17 cellular contexts compared by ENCODE assay signal in the genomic region with DNA sequence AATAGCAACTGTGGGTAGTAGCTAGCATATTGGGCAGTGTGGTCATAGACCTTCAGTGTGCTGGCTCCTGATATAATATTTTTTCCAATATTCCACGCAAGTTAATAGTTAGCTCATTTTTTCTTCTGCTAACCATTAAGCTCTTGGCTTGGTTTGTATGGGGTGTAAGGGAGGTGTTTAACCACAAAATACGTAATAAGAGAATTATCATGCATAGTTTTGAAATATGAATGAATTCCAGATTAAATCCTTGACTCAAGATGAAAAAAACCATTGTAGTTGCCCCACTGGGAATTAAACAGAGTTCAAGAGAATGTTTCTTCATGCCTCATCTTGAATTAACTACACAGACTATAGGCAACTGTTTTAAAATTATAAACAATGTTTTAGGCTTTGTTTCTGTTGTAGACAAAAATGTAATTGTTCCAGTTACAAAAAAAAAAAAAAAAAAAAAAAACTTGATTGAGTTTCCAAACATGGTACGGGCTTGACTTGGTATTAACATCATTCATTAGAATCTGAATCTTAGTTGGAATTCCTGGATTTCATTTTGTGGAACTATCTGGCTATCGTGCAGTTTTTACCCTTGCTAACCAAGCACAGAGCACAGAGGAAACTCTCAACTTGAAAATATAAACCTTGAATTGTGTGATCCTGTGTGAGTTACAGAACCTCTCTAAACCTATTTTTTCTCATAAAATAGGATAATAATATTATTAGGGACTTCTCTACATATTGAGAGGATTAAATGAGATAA. TPM values are rescaled to one million over a fixed set of nuclear protein-coding genes. Genes with fewer than 3 reads are reported as not detected.
A peak's percentile ranks its signal among the peaks of the same experiment; 100 is the strongest.
DNase-seq lines count a peak whose midpoint lies in the region; ATAC-seq and TF ChIP-seq lines count a peak whose summit lies in the region.
"Had no signal": no experiment of that assay in that cellular context is flagged by ENCODE, and none has a peak within 500 bp of the region (broad histone marks: within the 10 kb centered on the region; RNA-seq: fewer than 3 reads in every experiment).

No MANE protein-coding gene starts in this region.

- no peak overlapping the region for H2AFZ ChIP-seq in mesenchymal stem cell (ENCODE audit: low read depth, low read length)

- peaks cover 6% of the 10 kb centered on the region for H3K4me1 ChIP-seq in mesenchymal stem cell (ENCODE audit: control insufficient read depth, insufficient read depth, low read depth, low read length)

- TF ChIP-seq CTCF in AG09309 (IDR thresholded peaks at IDR 0.05; ENCODE audit: control insufficient read depth, insufficient read depth, low read depth, low read length, missing control alignments) (no peak), fibroblast of mammary gland (conservative IDR thresholded peaks at IDR 0.05; ENCODE audit: control insufficient read depth, insufficient read depth, low read depth, low read length) (no peak)

- H4K8ac ChIP-seq in mesenchymal stem cell (ENCODE audit: low read length), result no peak overlapping the region

- H2BK120ac ChIP-seq in mesenchymal stem cell (ENCODE audit: low read depth, low read length), result no peak overlapping the region

- no peaks in the 10 kb centered on the region for H3K9me3 ChIP-seq in mesenchymal stem cell (ENCODE audit: control insufficient read depth, low read length)
- H3K9me3 ChIP-seq: neutrophil had no signal

- ATAC-seq in HG03196 (IDR thresholded peaks at IDR 0.05; ENCODE audit: unreplicated experiment) (no peak), GM21515 (IDR thresholded peaks at IDR 0.05; ENCODE audit: unreplicated experiment) (no peak), GM21786 (IDR thresholded peaks at IDR 0.05; ENCODE audit: unreplicated experiment) (no peak)
- ATAC-seq: Panc1 had no signal

- peak overlapping the region; percentile 72 for H3K9ac ChIP-seq in mesenchymal stem cell (ENCODE audit: low read length)

- WGBS in mesenchymal stem cell, result 80% methylated on average over 1 of the region's 4 CpGs

- H3K79me1 ChIP-seq in mesenchymal stem cell (replicated peaks; ENCODE audit: low read length, poor library complexity, severe bottlenecking), result no peaks in the 10 kb centered on the region

- no peak overlapping the region for H2BK15ac ChIP-seq in mesenchymal stem cell (ENCODE audit: low read depth, poor library complexity, severe bottlenecking)

- H2BK12ac ChIP-seq in mesenchymal stem cell (ENCODE audit: low read length in 2 of 2), result no peak overlapping the region

- DNase-seq in AG09309 (ENCODE audit: low read depth) (peak; percentile 81), NCI-H226 (peak; percentile 55), fibroblast of mammary gland (ENCODE audit: low read depth) (peak; percentile 96), mesenchymal stem cell (no peak), NCI-H1092 treated with DMSO at 0.1 percent for 48 hours (lab: John Stamatoyannopoulos, UW) (no peak)
- DNase-seq: activated CD4-positive, alpha-beta T cell treated with anti-CD3 and anti-CD28 coated beads for 4 hours; activated CD8-positive, alpha-beta memory T cell treated with anti-CD3 and anti-CD28 coated beads, Interleukin-2, amount 50 U/mL, for 48 hours; AML-193; GF-D8; GOT3; NCI-H1105 had no signal

- no peak overlapping the region for H3K4ac ChIP-seq in mesenchymal stem cell (ENCODE audit: low read depth in 1 of 2, low read length in 2 of 2)

- no peaks in the 10 kb centered on the region for H3K36me3 ChIP-seq in mesenchymal stem cell (ENCODE audit: control insufficient read depth in 1 of 2, insufficient read depth in 2 of 2, low read depth in 1 of 2, low read length in 2 of 2)
- H3K36me3 ChIP-seq: neutrophil had no signal

- no peak overlapping the region for H3K4me2 ChIP-seq in mesenchymal stem cell (ENCODE audit: low read length, poor library complexity, severe bottlenecking)

- H3K23ac ChIP-seq in mesenchymal stem cell (ENCODE audit: low read length in 2 of 2), result no peak overlapping the region

- H3K27ac ChIP-seq in mesenchymal stem cell (ENCODE audit: low read length, poor library complexity, severe bottlenecking), result peak overlapping the region; percentile 58
- H3K27ac ChIP-seq: epithelial cell of prostate, neutrophil had no signal

- H3K18ac ChIP-seq in mesenchymal stem cell (ENCODE audit: low read depth in 1 of 2, low read length in 2 of 2), result no peak overlapping the region

- H2AK5ac ChIP-seq in mesenchymal stem cell (ENCODE audit: low read length, severe bottlenecking), result no peak overlapping the region

- no peak overlapping the region for H4K91ac ChIP-seq in mesenchymal stem cell (ENCODE audit: low read length)

- H2BK5ac ChIP-seq in mesenchymal stem cell (ENCODE audit: low read depth, low read length, poor library complexity, severe bottlenecking), result peak overlapping the region; percentile 70

- H3K4me3 ChIP-seq in AG09309 (ENCODE audit: control insufficient read depth, low read depth, low read length) (no peak overlapping the region), fibroblast of mammary gland (ENCODE audit: control insufficient read depth, low read depth, low read length) (no peak overlapping the region), mesenchymal stem cell (ENCODE audit: insufficient read depth in 1 of 2, low read depth in 1 of 2, low read length in 2 of 2) (no peak overlapping the region)

- H3K14ac ChIP-seq in mesenchymal stem cell (ENCODE audit: low read length in 2 of 2), result no peak overlapping the region

- no peaks in the 10 kb centered on the region for H3K27me3 ChIP-seq in mesenchymal stem cell (ENCODE audit: control insufficient read depth in 1 of 2, insufficient read depth in 1 of 2, low read length in 2 of 2)
- H3K27me3 ChIP-seq: neutrophil had no signal

RNA-seq across cellular contexts. Expression of gene CXCL1, which starts 28.4 kb away (rescaled TPM):
- polyA plus RNA-seq in mesenchymal stem cell (2013, experiment 1 of 2), result 274 TPM
- polyA plus RNA-seq in mesenchymal stem cell (2013, experiment 2 of 2), result 286 TPM

RNA-seq across cellular contexts. Expression of gene PF4V1, which starts 44.5 kb away (rescaled TPM):
- 0.14 TPM for polyA plus RNA-seq in mesenchymal stem cell (2013, experiment 1 of 2)
- polyA plus RNA-seq in mesenchymal stem cell (2013, experiment 2 of 2), result not detected

Comparison
In these comparisons a context has a peak if more than half of its experiments do, and no peak if none do; other contexts are left out.
1. DNase-seq: peak in AG09309 (single experiment), NCI-H226 (single experiment) and fibroblast of mammary gland (single experiment); none in mesenchymal stem cell (single experiment) and NCI-H1092 treated with DMSO at 0.1 percent for 48 hours (single experiment).